In the genomic region with DNA sequence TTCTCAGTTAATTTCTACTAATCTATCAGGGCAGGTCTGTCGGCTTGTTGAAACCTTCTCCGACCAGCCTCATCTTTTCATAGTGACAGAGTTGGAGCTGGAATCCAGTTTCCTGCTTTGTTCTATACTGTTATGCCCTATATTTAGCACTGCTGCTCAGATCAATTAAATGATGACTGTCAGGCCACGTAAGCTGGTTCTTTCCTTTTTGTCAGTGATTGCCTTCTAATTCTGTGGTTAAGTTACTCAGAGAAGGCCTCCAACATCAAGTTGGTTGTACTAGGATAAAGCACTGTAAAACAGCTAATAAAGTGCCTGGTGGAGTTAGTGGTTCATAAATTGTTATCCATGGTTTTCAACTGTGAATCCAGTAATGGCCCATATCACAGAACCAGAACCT, we compare ENCODE assay signal across 17 cellular contexts.
"Had no signal": no experiment of that assay in that cellular context is flagged by ENCODE, and none has a peak within 500 bp of the region (broad histone marks: within the 10 kb centered on the region; RNA-seq: fewer than 3 reads in every experiment).

No MANE protein-coding gene starts in this region.

- DNase-seq: activated B cell treated with CpG ODN at 0.5 μM for 24 hours; activated CD4-positive, alpha-beta T cell treated with anti-CD3 and anti-CD28 coated beads, Interleukin-2, amount 10 ng/mL, durations not matched to agents 24 days and 14 days; activated CD8-positive, alpha-beta memory T cell treated with anti-CD3 and anti-CD28 coated beads, Interleukin-2, amount 50 U/mL, for 48 hours; activated CD8-positive, alpha-beta T cell treated with anti-CD3 and anti-CD28 coated beads, Interleukin-2, amount 10 ng/mL, durations not matched to agents 7 days and 5 days; activated gamma-delta T cell treated with Interleukin-2 at 50 U/mL for 16 hours; activated T-cell treated with anti-CD3 and anti-CD28 coated beads, Interleukin-2, amount 50 U/mL, for 72 hours; amygdala; left colon; lower lobe of right lung; stimulated activated CD4-positive, alpha-beta T cell treated with anti-CD3 and anti-CD28 coated beads, Interleukin-1b, Interleukin-23, amount 100 ng/mL, for 48 hours; stimulated activated naive CD8-positive, alpha-beta T cell treated with anti-CD3 and anti-CD28 coated beads, Interleukin-15, amount 100 ng/mL, for 72 hours; T-helper 2 cell; testis; upper lobe of left lung had no signal

- ATAC-seq: activated CD8-positive, alpha-beta T cell treated with anti-CD3 and anti-CD28 coated beads, Interleukin-2, amount 10 ng/mL, durations not matched to agents 7 days and 5 days; activated T-cell treated with anti-CD3 and anti-CD28 coated beads, Interleukin-2, amount 50 U/mL, for 72 hours; left colon; lower lobe of right lung; sciatic nerve; stimulated activated naive CD8-positive, alpha-beta T cell treated with anti-CD3 and anti-CD28 coated beads, Interleukin-15, amount 100 ng/mL, for 72 hours had no signal

- H3K27me3 ChIP-seq: breast epithelium, testis, upper lobe of left lung had no signal

- H3K4me1 ChIP-seq: breast epithelium, lower lobe of right lung, testis, upper lobe of left lung had no signal

- H3K27ac ChIP-seq: breast epithelium, epithelial cell of prostate, lower lobe of right lung, testis, upper lobe of left lung had no signal

- H3K9me3 ChIP-seq: testis had no signal

- H3K4me3 ChIP-seq: breast epithelium, lower lobe of right lung, testis, upper lobe of left lung had no signal

- H3K36me3 ChIP-seq: breast epithelium, lower lobe of right lung, upper lobe of left lung had no signal
